In the genomic region with DNA sequence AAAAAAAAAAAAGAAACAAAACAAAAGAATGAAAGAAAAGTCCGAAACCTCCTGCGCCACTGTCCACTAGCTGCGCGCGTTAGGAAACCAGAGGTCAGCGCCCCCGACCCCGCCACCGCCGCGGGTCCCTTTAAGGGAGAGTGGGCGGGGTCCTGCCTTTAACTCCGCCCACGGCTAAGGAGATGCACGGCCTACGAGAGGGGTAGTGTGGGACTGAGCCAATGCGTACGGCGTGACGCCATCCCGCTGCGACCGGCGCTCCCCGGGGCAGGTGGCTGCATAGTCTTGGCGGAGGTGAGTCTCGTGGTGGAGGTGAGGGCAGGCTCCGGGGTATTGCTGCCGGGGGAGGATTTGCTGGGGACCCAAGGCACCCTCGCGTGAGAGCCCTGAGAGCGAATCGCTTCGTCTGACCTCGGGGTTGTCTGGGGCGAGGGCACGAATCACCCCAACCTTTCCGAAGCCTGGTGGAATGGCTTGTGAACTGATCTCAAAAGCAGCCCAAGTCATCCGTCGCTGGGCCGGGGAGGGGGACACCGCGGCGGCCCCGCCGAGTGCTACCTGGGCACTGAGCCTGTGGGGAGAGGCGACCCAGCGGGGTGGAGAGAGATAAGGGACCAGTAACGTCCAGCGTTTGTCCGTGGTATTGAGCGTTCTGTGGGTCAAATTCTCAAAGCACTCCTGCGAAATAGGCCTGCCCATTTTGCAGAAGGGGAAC, we compare ENCODE assay signal across 1 cellular context.
TF ChIP-seq lines count a peak whose summit lies in the region.

A gene (plus strand): TSS at position 241 of the 715 bp plus-strand sequence. CDS start 1,319 bp downstream, outside the sequence.

TF ChIP-seq in HepG2, 621 proteins besides CTCF, POLR2A, EP300 and RAD21 (continued from another document and continues in another):
- TF ChIP-seq, protein P1, sequence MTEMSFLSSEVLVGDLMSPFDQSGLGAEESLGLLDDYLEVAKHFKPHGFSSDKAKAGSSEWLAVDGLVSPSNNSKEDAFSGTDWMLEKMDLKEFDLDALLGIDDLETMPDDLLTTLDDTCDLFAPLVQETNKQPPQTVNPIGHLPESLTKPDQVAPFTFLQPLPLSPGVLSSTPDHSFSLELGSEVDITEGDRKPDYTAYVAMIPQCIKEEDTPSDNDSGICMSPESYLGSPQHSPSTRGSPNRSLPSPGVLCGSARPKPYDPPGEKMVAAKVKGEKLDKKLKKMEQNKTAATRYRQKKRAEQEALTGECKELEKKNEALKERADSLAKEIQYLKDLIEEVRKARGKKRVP (CRISPR knock-in tag; IDR thresholded peaks at IDR 0.05), result 0 out of 4 replicates have a peak, but pooled peaks of 1 of the 2 experiments have one; percentile 42
- TF ChIP-seq ZNF724P (CRISPR knock-in tag; IDR thresholded peaks at IDR 0.05; ENCODE audit: borderline replicate concordance) (no peak), HOXA3 (CRISPR knock-in tag; IDR thresholded peaks at IDR 0.05) (peak; percentile 95; the same call in 1 of the 2 replicates), SAFB2 (CRISPR knock-in tag; IDR thresholded peaks at IDR 0.05; ENCODE audit: borderline replicate concordance, low read depth) (peak; percentile 42; the same call in 1 of the 2 replicates), FOXO1 (CRISPR knock-in tag; IDR thresholded peaks at IDR 0.05) (peak; percentile 42; the same call in 1 of the 2 replicates), TSC22D2 (CRISPR knock-in tag; IDR thresholded peaks at IDR 0.05; ENCODE audit: borderline replicate concordance) (no peak; the same call in 1 of the 2 replicates), TRIM24 (CRISPR knock-in tag; IDR thresholded peaks at IDR 0.05) (no peak), ZNF121 (CRISPR knock-in tag; IDR thresholded peaks at IDR 0.05) (peak; percentile 61; the same call in 1 of the 2 replicates), RFXANK (CRISPR knock-in tag; IDR thresholded peaks at IDR 0.05) (0 out of 2 replicates have a peak, but pooled peaks have one; percentile 64), ZNF605 (CRISPR knock-in tag; IDR thresholded peaks at IDR 0.05) (peak; percentile 61; the same call in 1 of the 2 replicates), ZNF333 (CRISPR knock-in tag; IDR thresholded peaks at IDR 0.05; ENCODE audit: borderline replicate concordance) (peak; percentile 56; the same call in 1 of the 2 replicates), MTF1 (CRISPR knock-in tag; IDR thresholded peaks at IDR 0.05) (no peak), ZNF34 (CRISPR knock-in tag; IDR thresholded peaks at IDR 0.05; ENCODE audit: borderline replicate concordance) (peak; percentile 91; the same call in 1 of the 2 replicates), ZNF879 (CRISPR knock-in tag; IDR thresholded peaks at IDR 0.05) (no peak), ZNF326 (CRISPR knock-in tag; IDR thresholded peaks at IDR 0.05; ENCODE audit: borderline replicate concordance) (no peak), ZNF282 (IDR thresholded peaks at IDR 0.05; ENCODE audit: partially characterized antibody) (no peak), ZNF230 (CRISPR knock-in tag; IDR thresholded peaks at IDR 0.05) (peak; percentile 36; the same call in 1 of the 2 replicates), ZIK1 (CRISPR knock-in tag; IDR thresholded peaks at IDR 0.05; ENCODE audit: borderline replicate concordance, low read depth) (peak; percentile 71; the same call in 1 of the 2 replicates), FOXP1 (IDR thresholded peaks at IDR 0.05) (no peak), FOXP1 (CRISPR knock-in tag; IDR thresholded peaks at IDR 0.05) (no peak), ZNF747 (CRISPR knock-in tag; IDR thresholded peaks at IDR 0.05; ENCODE audit: borderline replicate concordance) (no peak), PLRG1 (conservative IDR thresholded peaks at IDR 0.05) (no peak), ZNF781 (CRISPR knock-in tag; IDR thresholded peaks at IDR 0.05; ENCODE audit: borderline replicate concordance, not compliant biosample characterization) (peak; percentile 8), KDM2A (CRISPR knock-in tag; IDR thresholded peaks at IDR 0.05; ENCODE audit: borderline replicate concordance, low read depth) (peak; percentile 89; the same call in 1 of the 2 replicates), EHMT2 (IDR thresholded peaks at IDR 0.05; ENCODE audit: borderline replicate concordance, low read depth, low read length) (no peak), RCOR2 (CRISPR knock-in tag; IDR thresholded peaks at IDR 0.05) (no peak), POLR2G (IDR thresholded peaks at IDR 0.05; ENCODE audit: low read depth, low read length) (peak; percentile 85), ZNF883 (CRISPR knock-in tag; IDR thresholded peaks at IDR 0.05; ENCODE audit: not compliant biosample characterization) (no peak)
- TF ChIP-seq, protein P2, sequence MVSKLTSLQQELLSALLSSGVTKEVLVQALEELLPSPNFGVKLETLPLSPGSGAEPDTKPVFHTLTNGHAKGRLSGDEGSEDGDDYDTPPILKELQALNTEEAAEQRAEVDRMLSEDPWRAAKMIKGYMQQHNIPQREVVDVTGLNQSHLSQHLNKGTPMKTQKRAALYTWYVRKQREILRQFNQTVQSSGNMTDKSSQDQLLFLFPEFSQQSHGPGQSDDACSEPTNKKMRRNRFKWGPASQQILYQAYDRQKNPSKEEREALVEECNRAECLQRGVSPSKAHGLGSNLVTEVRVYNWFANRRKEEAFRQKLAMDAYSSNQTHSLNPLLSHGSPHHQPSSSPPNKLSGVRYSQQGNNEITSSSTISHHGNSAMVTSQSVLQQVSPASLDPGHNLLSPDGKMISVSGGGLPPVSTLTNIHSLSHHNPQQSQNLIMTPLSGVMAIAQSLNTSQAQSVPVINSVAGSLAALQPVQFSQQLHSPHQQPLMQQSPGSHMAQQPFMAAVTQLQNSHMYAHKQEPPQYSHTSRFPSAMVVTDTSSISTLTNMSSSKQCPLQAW (CRISPR knock-in tag; IDR thresholded peaks at IDR 0.05), result peak; percentile 79
- TF ChIP-seq, protein P3, sequence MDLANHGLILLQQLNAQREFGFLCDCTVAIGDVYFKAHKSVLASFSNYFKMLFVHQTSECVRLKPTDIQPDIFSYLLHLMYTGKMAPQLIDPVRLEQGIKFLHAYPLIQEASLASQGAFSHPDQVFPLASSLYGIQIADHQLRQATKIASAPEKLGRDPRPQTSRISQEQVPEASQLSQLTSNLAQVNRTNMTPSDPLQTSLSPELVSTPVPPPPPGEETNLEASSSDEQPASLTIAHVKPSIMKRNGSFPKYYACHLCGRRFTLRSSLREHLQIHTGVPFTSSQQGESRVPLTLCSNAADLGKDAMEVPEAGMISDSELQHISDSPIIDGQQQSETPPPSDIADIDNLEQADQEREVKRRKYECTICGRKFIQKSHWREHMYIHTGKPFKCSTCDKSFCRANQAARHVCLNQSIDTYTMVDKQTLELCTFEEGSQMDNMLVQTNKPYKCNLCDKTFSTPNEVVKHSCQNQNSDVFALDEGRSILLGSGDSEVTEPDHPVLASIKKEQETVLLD (CRISPR knock-in tag; IDR thresholded peaks at IDR 0.05; ENCODE audit: low read depth), result 0 out of 2 replicates have a peak, but pooled peaks have one; percentile 11
- TF ChIP-seq, protein P4, sequence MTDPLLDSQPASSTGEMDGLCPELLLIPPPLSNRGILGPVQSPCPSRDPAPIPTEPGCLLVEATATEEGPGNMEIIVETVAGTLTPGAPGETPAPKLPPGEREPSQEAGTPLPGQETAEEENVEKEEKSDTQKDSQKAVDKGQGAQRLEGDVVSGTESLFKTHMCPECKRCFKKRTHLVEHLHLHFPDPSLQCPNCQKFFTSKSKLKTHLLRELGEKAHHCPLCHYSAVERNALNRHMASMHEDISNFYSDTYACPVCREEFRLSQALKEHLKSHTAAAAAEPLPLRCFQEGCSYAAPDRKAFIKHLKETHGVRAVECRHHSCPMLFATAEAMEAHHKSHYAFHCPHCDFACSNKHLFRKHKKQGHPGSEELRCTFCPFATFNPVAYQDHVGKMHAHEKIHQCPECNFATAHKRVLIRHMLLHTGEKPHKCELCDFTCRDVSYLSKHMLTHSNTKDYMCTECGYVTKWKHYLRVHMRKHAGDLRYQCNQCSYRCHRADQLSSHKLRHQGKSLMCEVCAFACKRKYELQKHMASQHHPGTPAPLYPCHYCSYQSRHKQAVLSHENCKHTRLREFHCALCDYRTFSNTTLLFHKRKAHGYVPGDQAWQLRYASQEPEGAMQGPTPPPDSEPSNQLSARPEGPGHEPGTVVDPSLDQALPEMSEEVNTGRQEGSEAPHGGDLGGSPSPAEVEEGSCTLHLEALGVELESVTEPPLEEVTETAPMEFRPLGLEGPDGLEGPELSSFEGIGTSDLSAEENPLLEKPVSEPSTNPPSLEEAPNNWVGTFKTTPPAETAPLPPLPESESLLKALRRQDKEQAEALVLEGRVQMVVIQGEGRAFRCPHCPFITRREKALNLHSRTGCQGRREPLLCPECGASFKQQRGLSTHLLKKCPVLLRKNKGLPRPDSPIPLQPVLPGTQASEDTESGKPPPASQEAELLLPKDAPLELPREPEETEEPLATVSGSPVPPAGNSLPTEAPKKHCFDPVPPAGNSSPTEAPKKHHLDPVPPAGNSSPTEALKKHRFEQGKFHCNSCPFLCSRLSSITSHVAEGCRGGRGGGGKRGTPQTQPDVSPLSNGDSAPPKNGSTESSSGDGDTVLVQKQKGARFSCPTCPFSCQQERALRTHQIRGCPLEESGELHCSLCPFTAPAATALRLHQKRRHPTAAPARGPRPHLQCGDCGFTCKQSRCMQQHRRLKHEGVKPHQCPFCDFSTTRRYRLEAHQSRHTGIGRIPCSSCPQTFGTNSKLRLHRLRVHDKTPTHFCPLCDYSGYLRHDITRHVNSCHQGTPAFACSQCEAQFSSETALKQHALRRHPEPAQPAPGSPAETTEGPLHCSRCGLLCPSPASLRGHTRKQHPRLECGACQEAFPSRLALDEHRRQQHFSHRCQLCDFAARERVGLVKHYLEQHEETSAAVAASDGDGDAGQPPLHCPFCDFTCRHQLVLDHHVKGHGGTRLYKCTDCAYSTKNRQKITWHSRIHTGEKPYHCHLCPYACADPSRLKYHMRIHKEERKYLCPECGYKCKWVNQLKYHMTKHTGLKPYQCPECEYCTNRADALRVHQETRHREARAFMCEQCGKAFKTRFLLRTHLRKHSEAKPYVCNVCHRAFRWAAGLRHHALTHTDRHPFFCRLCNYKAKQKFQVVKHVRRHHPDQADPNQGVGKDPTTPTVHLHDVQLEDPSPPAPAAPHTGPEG (CRISPR knock-in tag; IDR thresholded peaks at IDR 0.05), result no peak
- TF ChIP-seq, protein P5, sequence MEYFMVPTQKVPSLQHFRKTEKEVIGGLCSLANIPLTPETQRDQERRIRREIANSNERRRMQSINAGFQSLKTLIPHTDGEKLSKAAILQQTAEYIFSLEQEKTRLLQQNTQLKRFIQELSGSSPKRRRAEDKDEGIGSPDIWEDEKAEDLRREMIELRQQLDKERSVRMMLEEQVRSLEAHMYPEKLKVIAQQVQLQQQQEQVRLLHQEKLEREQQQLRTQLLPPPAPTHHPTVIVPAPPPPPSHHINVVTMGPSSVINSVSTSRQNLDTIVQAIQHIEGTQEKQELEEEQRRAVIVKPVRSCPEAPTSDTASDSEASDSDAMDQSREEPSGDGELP (IDR thresholded peaks at IDR 0.05; ENCODE audit: borderline replicate concordance, low read depth), result peak; percentile 55; the same call in 1 of the 2 replicates
- TF ChIP-seq, protein P6, sequence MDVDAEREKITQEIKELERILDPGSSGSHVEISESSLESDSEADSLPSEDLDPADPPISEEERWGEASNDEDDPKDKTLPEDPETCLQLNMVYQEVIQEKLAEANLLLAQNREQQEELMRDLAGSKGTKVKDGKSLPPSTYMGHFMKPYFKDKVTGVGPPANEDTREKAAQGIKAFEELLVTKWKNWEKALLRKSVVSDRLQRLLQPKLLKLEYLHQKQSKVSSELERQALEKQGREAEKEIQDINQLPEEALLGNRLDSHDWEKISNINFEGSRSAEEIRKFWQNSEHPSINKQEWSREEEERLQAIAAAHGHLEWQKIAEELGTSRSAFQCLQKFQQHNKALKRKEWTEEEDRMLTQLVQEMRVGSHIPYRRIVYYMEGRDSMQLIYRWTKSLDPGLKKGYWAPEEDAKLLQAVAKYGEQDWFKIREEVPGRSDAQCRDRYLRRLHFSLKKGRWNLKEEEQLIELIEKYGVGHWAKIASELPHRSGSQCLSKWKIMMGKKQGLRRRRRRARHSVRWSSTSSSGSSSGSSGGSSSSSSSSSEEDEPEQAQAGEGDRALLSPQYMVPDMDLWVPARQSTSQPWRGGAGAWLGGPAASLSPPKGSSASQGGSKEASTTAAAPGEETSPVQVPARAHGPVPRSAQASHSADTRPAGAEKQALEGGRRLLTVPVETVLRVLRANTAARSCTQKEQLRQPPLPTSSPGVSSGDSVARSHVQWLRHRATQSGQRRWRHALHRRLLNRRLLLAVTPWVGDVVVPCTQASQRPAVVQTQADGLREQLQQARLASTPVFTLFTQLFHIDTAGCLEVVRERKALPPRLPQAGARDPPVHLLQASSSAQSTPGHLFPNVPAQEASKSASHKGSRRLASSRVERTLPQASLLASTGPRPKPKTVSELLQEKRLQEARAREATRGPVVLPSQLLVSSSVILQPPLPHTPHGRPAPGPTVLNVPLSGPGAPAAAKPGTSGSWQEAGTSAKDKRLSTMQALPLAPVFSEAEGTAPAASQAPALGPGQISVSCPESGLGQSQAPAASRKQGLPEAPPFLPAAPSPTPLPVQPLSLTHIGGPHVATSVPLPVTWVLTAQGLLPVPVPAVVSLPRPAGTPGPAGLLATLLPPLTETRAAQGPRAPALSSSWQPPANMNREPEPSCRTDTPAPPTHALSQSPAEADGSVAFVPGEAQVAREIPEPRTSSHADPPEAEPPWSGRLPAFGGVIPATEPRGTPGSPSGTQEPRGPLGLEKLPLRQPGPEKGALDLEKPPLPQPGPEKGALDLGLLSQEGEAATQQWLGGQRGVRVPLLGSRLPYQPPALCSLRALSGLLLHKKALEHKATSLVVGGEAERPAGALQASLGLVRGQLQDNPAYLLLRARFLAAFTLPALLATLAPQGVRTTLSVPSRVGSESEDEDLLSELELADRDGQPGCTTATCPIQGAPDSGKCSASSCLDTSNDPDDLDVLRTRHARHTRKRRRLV (CRISPR knock-in tag; IDR thresholded peaks at IDR 0.05), result peak; percentile 84
